8 cellular contexts compared by ENCODE assay signal in genomic region chr9:129320575-129321311, GRCh38.
DNase-seq lines count a peak whose midpoint lies in the region; ATAC-seq and TF ChIP-seq lines count a peak whose summit lies in the region.

No MANE protein-coding gene starts in this region.

- peaks cover 57 to 76% (median 60%) of the 10 kb centered on the region in 3 donors for H3K4me1 ChIP-seq in skeletal muscle tissue (ENCODE audit: control insufficient read depth in 3 of 3, insufficient read depth in 3 of 3, low read length in 3 of 3)

- peak overlapping the region; percentile 67 to 92 (median 83) for H3K9ac ChIP-seq in skeletal muscle tissue (ENCODE audit: low read depth in 1 of 3, low read length in 3 of 3)

- ATAC-seq in activated CD4-positive, CD25-positive, alpha-beta regulatory T cell treated with anti-CD3 and anti-CD28 coated beads, Interleukin-2, amount 50 U/mL, for 24 hours: peak; percentile 87 to 91
- no peak for ATAC-seq in GM21515 (IDR thresholded peaks at IDR 0.05; ENCODE audit: unreplicated experiment)

- H3K4me3 ChIP-seq in choroid plexus epithelial cell (ENCODE audit: low read depth, low read length) (peak overlapping the region; percentile 51), skeletal muscle tissue (ENCODE audit: low read length in 3 of 3) (peak overlapping the region; percentile 65 to 74 (median 69))

- H3K36me3 ChIP-seq in skeletal muscle tissue (ENCODE audit: control insufficient read depth in 3 of 3, insufficient read depth in 3 of 3, low read length in 3 of 3): no peaks in the 10 kb centered on the region

- TF ChIP-seq CTCF in AG09319 (IDR thresholded peaks at IDR 0.05; ENCODE audit: low read depth, low read length): peak; percentile 24
- TF ChIP-seq CTCF in choroid plexus epithelial cell (conservative IDR thresholded peaks at IDR 0.05; ENCODE audit: low read depth, low read length): peak; percentile 43

- no peaks in the 10 kb centered on the region for H3K27me3 ChIP-seq in skeletal muscle tissue (ENCODE audit: control insufficient read depth in 3 of 3, insufficient read depth in 3 of 3, low read length in 3 of 3)

- DNase-seq in AG09319 (ENCODE audit: extremely low read depth, low read depth) (peak; percentile 76), GM19240 (ENCODE audit: insufficient read length, low spot score) (peak; percentile 19), NCI-H1436 (lab: John Stamatoyannopoulos, UW) (peak; percentile 76), choroid plexus epithelial cell (ENCODE audit: low read depth) (peak; percentile 95), islet precursor cell (peak; percentile 87)

- peak overlapping the region; percentile 91 for H3K27ac ChIP-seq in skeletal muscle tissue (ENCODE audit: low read depth, low read length)

- H3K9me3 ChIP-seq in skeletal muscle tissue (ENCODE audit: control insufficient read depth in 3 of 3, low read length in 3 of 3): no peaks in the 10 kb centered on the region

Comparison
In these comparisons a context has a peak if more than half of its experiments do, and no peak if none do; other contexts are left out.
1. DNase-seq: peak in every context shown above with its lines; median percentile 95 in choroid plexus epithelial cell; 87 in islet precursor cell; 76 in AG09319; 76 in NCI-H1436; 19 in GM19240.